ENCODE assay signal across 8 cellular contexts in the genomic region with DNA sequence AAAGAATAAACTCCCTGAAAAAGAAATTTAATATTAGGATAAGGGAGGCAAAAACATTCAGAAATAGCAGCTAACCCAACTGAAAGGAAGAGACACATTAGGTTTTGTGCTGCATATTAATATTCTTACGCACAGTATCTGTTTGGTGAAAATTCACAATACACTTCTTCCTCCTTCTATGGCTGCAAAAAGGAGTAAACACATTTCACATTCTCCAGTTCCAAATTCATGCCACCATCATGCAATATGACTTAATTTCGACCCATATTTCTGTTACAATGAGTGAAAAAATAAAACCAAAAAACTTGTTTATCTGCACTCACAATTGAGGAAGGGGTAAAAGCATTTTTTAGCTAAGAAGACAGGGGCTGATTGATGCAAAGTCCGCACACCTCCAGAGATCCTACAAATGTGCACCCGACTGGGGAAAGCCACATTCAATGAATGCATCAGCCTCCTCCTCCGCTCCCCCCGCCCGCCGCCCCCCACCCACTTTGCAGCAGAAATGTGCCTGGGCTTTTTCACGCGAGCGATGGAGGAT.
A peak's percentile ranks its signal among the peaks of the same experiment; 100 is the strongest.
DNase-seq lines count a peak whose midpoint lies in the region; ATAC-seq lines count a peak whose summit lies in the region.

No MANE protein-coding gene starts in this region.

- ATAC-seq in HG03457 (IDR thresholded peaks at IDR 0.05; ENCODE audit: unreplicated experiment): no peak

- H3K4me3 ChIP-seq in GM08714 (ENCODE audit: low read length) (peak overlapping the region; percentile 93), muscle layer of colon (ENCODE audit: low read depth in 1 of 2, low read length in 2 of 2) (peak overlapping the region; percentile 47 to 78)

- peak overlapping the region; percentile 31 for H3K9ac ChIP-seq in muscle layer of colon (ENCODE audit: low read length)

- peaks cover 26% of the 10 kb centered on the region for H3K4me1 ChIP-seq in muscle layer of colon (ENCODE audit: insufficient read depth, low read length)

- DNase-seq in NCI-H146 (lab: John Stamatoyannopoulos, UW) (peak; percentile 57), cerebellar cortex (ENCODE audit: low spot score) (peak; percentile 56), GOT3 (lab: John Stamatoyannopoulos, UW) (no peak)
- no peak for DNase-seq in activated CD4-positive, CD25-positive, alpha-beta regulatory T cell (lab: John Stamatoyannopoulos, UW)
- no peak for DNase-seq in stimulated activated CD4-positive, alpha-beta T cell treated with anti-CD3 and anti-CD28 coated beads, Interleukin-12 subunit alpha, Interleukin-12 subunit beta, amount 100 ng/mL, for 4 hours

- peak overlapping the region; percentile 24 for H3K27ac ChIP-seq in muscle layer of colon (ENCODE audit: low read depth, low read length)

- H3K27me3 ChIP-seq in muscle layer of colon (ENCODE audit: control insufficient read depth in 1 of 2, insufficient read depth in 2 of 2, low read length in 2 of 2): no peaks in the 10 kb centered on the region

- H3K9me3 ChIP-seq in muscle layer of colon (ENCODE audit: low read length): no peaks in the 10 kb centered on the region

- H3K36me3 ChIP-seq in muscle layer of colon (ENCODE audit: insufficient read depth, low read length): no peaks in the 10 kb centered on the region

Comparison
In these comparisons a context has a peak if more than half of its experiments do, and no peak if none do; other contexts are left out.
1. DNase-seq: peak in NCI-H146 (single experiment) and cerebellar cortex (single experiment); none in activated CD4-positive, CD25-positive, alpha-beta regulatory T cell (0 of 4), stimulated activated CD4-positive, alpha-beta T cell treated with anti-CD3 and anti-CD28 coated beads, Interleukin-12 subunit alpha, Interleukin-12 subunit beta, amount 100 ng/mL, for 4 hours (single experiment) and GOT3 (single experiment).